In genomic region chr3:21421096-21421495, GRCh38 we compare ENCODE assay signal across 15 cellular contexts.
DNase-seq lines count a peak whose midpoint lies in the region; ATAC-seq and TF ChIP-seq lines count a peak whose summit lies in the region.
"Had no signal": no experiment of that assay in that cellular context is flagged by ENCODE, and none has a peak within 500 bp of the region (broad histone marks: within the 10 kb centered on the region; RNA-seq: fewer than 3 reads in every experiment).

No MANE protein-coding gene starts in this region.

- no peaks in the 10 kb centered on the region for H3K9me3 Mint-ChIP-seq in neural progenitor cell
- H3K9me3 Mint-ChIP-seq in activated CD8-positive, alpha-beta T cell treated with anti-CD3 and anti-CD28 coated beads for 36 hours, result peaks cover 4% of the 10 kb centered on the region

- H3F3A ChIP-seq in neural progenitor cell (ENCODE audit: low read depth), result no peaks in the 10 kb centered on the region

- H3K27ac Mint-ChIP-seq in neural progenitor cell, result no peak overlapping the region
- no peak overlapping the region for H3K27ac Mint-ChIP-seq in activated CD8-positive, alpha-beta T cell treated with anti-CD3 and anti-CD28 coated beads for 36 hours
- H3K27ac Mint-ChIP-seq: CD4-positive, CD25-positive, alpha-beta regulatory T cell had no signal

- H3K9me3 ChIP-seq in neural progenitor cell (ENCODE audit: low read depth) (no peaks in the 10 kb centered on the region), right cardiac atrium (ENCODE audit: control insufficient read depth, low read length) (no peaks in the 10 kb centered on the region)
- H3K9me3 ChIP-seq: BE2C, Caco-2 had no signal

- H3K4me3 Mint-ChIP-seq in neural progenitor cell, result no peak overlapping the region
- no peak overlapping the region for H3K4me3 Mint-ChIP-seq in activated CD8-positive, alpha-beta T cell treated with anti-CD3 and anti-CD28 coated beads for 36 hours
- H3K4me3 Mint-ChIP-seq: CD4-positive, CD25-positive, alpha-beta regulatory T cell had no signal

- no peaks in the 10 kb centered on the region for H3K36me3 ChIP-seq in neural progenitor cell
- H3K36me3 ChIP-seq: BE2C had no signal

- H3K4me2 ChIP-seq in neural progenitor cell, result no peak overlapping the region

- no peak overlapping the region for H3K9ac ChIP-seq in neural progenitor cell

- H3K4me3 ChIP-seq in neural progenitor cell (no peak overlapping the region), right cardiac atrium (ENCODE audit: low read length) (no peak overlapping the region)

- no peaks in the 10 kb centered on the region for H3K36me3 Mint-ChIP-seq in neural progenitor cell
- no peaks in the 10 kb centered on the region for H3K36me3 Mint-ChIP-seq in activated CD8-positive, alpha-beta T cell treated with anti-CD3 and anti-CD28 coated beads for 36 hours (ENCODE audit: low read depth)
- H3K36me3 Mint-ChIP-seq: CD4-positive, CD25-positive, alpha-beta regulatory T cell had no signal

- H3K27ac ChIP-seq in neural progenitor cell (no peak overlapping the region), right cardiac atrium (ENCODE audit: low read length) (no peak overlapping the region)

- H2AFZ ChIP-seq in neural progenitor cell (replicated peaks), result no peak overlapping the region

- H3K4me1 ChIP-seq in neural progenitor cell (no peaks in the 10 kb centered on the region), right cardiac atrium (ENCODE audit: control insufficient read depth, insufficient read depth, low read length) (no peaks in the 10 kb centered on the region)
- H3K4me1 ChIP-seq: BE2C, Caco-2 had no signal

- no peaks in the 10 kb centered on the region for H4K20me1 ChIP-seq in neural progenitor cell (ENCODE audit: low read depth)

- no peaks in the 10 kb centered on the region for H3K4me1 Mint-ChIP-seq in neural progenitor cell
- no peaks in the 10 kb centered on the region for H3K4me1 Mint-ChIP-seq in activated CD8-positive, alpha-beta T cell treated with anti-CD3 and anti-CD28 coated beads for 36 hours (ENCODE audit: low read depth)
- H3K4me1 Mint-ChIP-seq: CD4-positive, CD25-positive, alpha-beta regulatory T cell had no signal

- no peaks in the 10 kb centered on the region for H3K79me2 ChIP-seq in neural progenitor cell (ENCODE audit: low read depth)

- WGBS in right cardiac atrium, result 71% methylated on average over 9 of the region's 9 CpGs

- DNase-seq in OCI-M1 (lab: John Stamatoyannopoulos, UW) (peak; percentile 35), iPS-NIHi7 (ENCODE audit: extremely low spot score) (peak; percentile 12), neural progenitor cell (ENCODE audit: low spot score) (peak; percentile 10), SKM-1 (lab: John Stamatoyannopoulos, UW; ENCODE audit: unreplicated experiment) (no peak), right cardiac atrium (no peak)
- DNase-seq in activated CD8-positive, alpha-beta T cell treated with anti-CD3 and anti-CD28 coated beads for 36 hours, result no peak
- DNase-seq: ACHN; BE2C; C1 segment of cervical spinal cord; Caco-2; CD4-positive, CD25-positive, alpha-beta regulatory T cell; DMS153; DMS79; GF-D8; HCEC 1CT had no signal

- no peak for ATAC-seq in activated CD8-positive, alpha-beta T cell treated with anti-CD3 and anti-CD28 coated beads for 36 hours
- ATAC-seq in right cardiac atrium, result no peak

- H3K27me3 Mint-ChIP-seq in neural progenitor cell (ENCODE audit: insufficient read depth, low read depth), result no peaks in the 10 kb centered on the region
- H3K27me3 Mint-ChIP-seq in activated CD8-positive, alpha-beta T cell treated with anti-CD3 and anti-CD28 coated beads for 36 hours, result no peaks in the 10 kb centered on the region
- H3K27me3 Mint-ChIP-seq: CD4-positive, CD25-positive, alpha-beta regulatory T cell had no signal

- no peak for TF ChIP-seq CTCF in neural progenitor cell (IDR thresholded peaks at IDR 0.05)
- TF ChIP-seq CTCF in activated CD8-positive, alpha-beta T cell treated with anti-CD3 and anti-CD28 coated beads for 36 hours (IDR thresholded peaks at IDR 0.05), result no peak

- CTCF ChIA-PET in activated CD8-positive, alpha-beta T cell treated with anti-CD3 and anti-CD28 coated beads for 36 hours (lab: Charles Lee), result no interaction called here

- POLR2A ChIA-PET in activated CD8-positive, alpha-beta T cell treated with anti-CD3 and anti-CD28 coated beads for 36 hours (lab: Charles Lee), result no interaction called here

- H3K27me3 ChIP-seq in neural progenitor cell, result no peaks in the 10 kb centered on the region
- H3K27me3 ChIP-seq in right cardiac atrium (ENCODE audit: control insufficient read depth, insufficient read depth), result no peaks in the 10 kb centered on the region
- H3K27me3 ChIP-seq: BE2C had no signal

- intact Hi-C loops in activated CD8-positive, alpha-beta T cell treated with anti-CD3 and anti-CD28 coated beads for 36 hours (cut with micrococcal nuclease), result no loop called here
- intact Hi-C loops in right cardiac atrium (cut with DNase I), result no loop called here

Comparison
In these comparisons a context has a peak if more than half of its experiments do, and no peak if none do; other contexts are left out.
1. DNase-seq: peak in OCI-M1 (single experiment), iPS-NIHi7 (single experiment) and neural progenitor cell (single experiment); none in SKM-1 (single experiment), activated CD8-positive, alpha-beta T cell treated with anti-CD3 and anti-CD28 coated beads for 36 hours (single experiment) and right cardiac atrium (0 of 3).